ENCODE assay signal across 9 cellular contexts in genomic region chr20:37990571-37991151, GRCh38. TPM values are rescaled to one million over a fixed set of nuclear protein-coding genes. Genes with fewer than 3 reads are reported as not detected.
DNase-seq lines count a peak whose midpoint lies in the region; ATAC-seq and TF ChIP-seq lines count a peak whose summit lies in the region.
"Had no signal": no experiment of that assay in that cellular context is flagged by ENCODE, and none has a peak within 500 bp of the region (broad histone marks: within the 10 kb centered on the region; RNA-seq: fewer than 3 reads in every experiment).

No MANE protein-coding gene starts in this region.

- no peak overlapping the region for H3K56ac ChIP-seq in H9 (ENCODE audit: insufficient read length, low read depth, low read length)

- H3K9me3 ChIP-seq in skeletal muscle satellite cell (replicated peaks; ENCODE audit: low read length): no peaks in the 10 kb centered on the region
- no peaks in the 10 kb centered on the region for H3K9me3 ChIP-seq in H9 (ENCODE audit: control insufficient read depth, low read depth, low read length)

- DNase-seq in MV-4-11 (lab: John Stamatoyannopoulos, UW) (peak; percentile 98), fibroblast of pulmonary artery (ENCODE audit: low read depth) (peak; percentile 68), H9 (no peak), NCI-H1092 treated with DMSO at 0.1 percent for 48 hours (lab: John Stamatoyannopoulos, UW) (no peak)
- DNase-seq in activated CD8-positive, alpha-beta memory T cell treated with anti-CD3 and anti-CD28 coated beads for 4 hours (ENCODE audit: low read depth in 2 of 2): peak; percentile 29 to 36

- no peak overlapping the region for H3K23ac ChIP-seq in H9 (ENCODE audit: insufficient read length, low read depth, low read length)

- H3K23me2 ChIP-seq in H9 (ENCODE audit: insufficient read length, low read depth, low read length, poor library complexity, severe bottlenecking): no peaks in the 10 kb centered on the region

- ATAC-seq in GM18502 (IDR thresholded peaks at IDR 0.05; ENCODE audit: poor library complexity, unreplicated experiment): peak; percentile 88
- peak; percentile 83 for ATAC-seq in HG02571 (IDR thresholded peaks at IDR 0.05; ENCODE audit: unreplicated experiment)

- peak overlapping the region; percentile 44 for H3K4me2 ChIP-seq in skeletal muscle satellite cell (ENCODE audit: low read length)
- H3K4me2 ChIP-seq in H9 (ENCODE audit: insufficient read depth, insufficient read length, low read length): no peak overlapping the region

- H2BK20ac ChIP-seq in H9 (ENCODE audit: low read depth, low read length, poor library complexity, severe bottlenecking): no peak overlapping the region

- no peak overlapping the region for H2BK120ac ChIP-seq in H9 (ENCODE audit: low read depth, low read length, poor library complexity, severe bottlenecking)

- H2BK5ac ChIP-seq in H9 (ENCODE audit: insufficient read length, low read length): no peak overlapping the region

- no CpG with 5 or more reads among the region's 10 CpGs for WGBS in H9 (ENCODE audit: extremely low coverage, insufficient read length, low lambda C conversion rate)

- H2BK15ac ChIP-seq in H9 (ENCODE audit: low read depth, low read length): no peak overlapping the region

- H4K91ac ChIP-seq in H9 (ENCODE audit: insufficient read length, low read depth, low read length): no peak overlapping the region

- peaks cover 5% of the 10 kb centered on the region for H3K36me3 ChIP-seq in skeletal muscle satellite cell (ENCODE audit: insufficient read depth, low read length)

- H3K4me1 ChIP-seq in skeletal muscle satellite cell (ENCODE audit: control insufficient read depth, insufficient read depth, low read length) (peaks cover 79% of the 10 kb centered on the region), H9 (ENCODE audit: insufficient read depth, low read length) (no peaks in the 10 kb centered on the region)

- H3K4me3 ChIP-seq in fibroblast of pulmonary artery (replicated peaks; ENCODE audit: low read depth, low read length) (no peak overlapping the region), skeletal muscle satellite cell (ENCODE audit: low read length) (no peak overlapping the region)

- no peak overlapping the region for H4K8ac ChIP-seq in H9 (replicated peaks; ENCODE audit: insufficient read length, low read depth, low read length)

- H2BK12ac ChIP-seq in H9 (ENCODE audit: insufficient read length, low read depth, low read length): no peak overlapping the region

- no peak for TF ChIP-seq CTCF in fibroblast of pulmonary artery (IDR thresholded peaks at IDR 0.05; ENCODE audit: low read length, missing control alignments)
- no peak for TF ChIP-seq CTCF in H9 (conservative IDR thresholded peaks at IDR 0.05)

- no peak overlapping the region for H3K18ac ChIP-seq in H9 (ENCODE audit: insufficient read length, low read depth, low read length)

- peaks cover 15 to 47% (median 46%) of the 10 kb centered on the region in 3 experiments; a peak in 6 of 7 replicates for H3K36me3 Mint-ChIP-seq in H9 (ENCODE audit: insufficient read depth in 1 of 3, low read depth in 3 of 3)

- H3K9ac ChIP-seq in skeletal muscle satellite cell (ENCODE audit: low read depth, low read length) (peak overlapping the region; percentile 75), H9 (ENCODE audit: extremely low read depth, insufficient read length, low read length) (no peak overlapping the region)

- H3K9me3 Mint-ChIP-seq in H9: no peaks in the 10 kb centered on the region
- H3K9me3 Mint-ChIP-seq: activated naive CD4-positive, alpha-beta T cell treated with anti-CD3 and anti-CD28 coated beads, Interleukin-2, amount 50 U/mL, for 24 hours had no signal

- H3T11ph ChIP-seq in H9 (ENCODE audit: low read length): no peak overlapping the region

- no peak overlapping the region for H3K27ac ChIP-seq in H9 (ENCODE audit: insufficient read length, low read depth, low read length)

- H3K79me1 ChIP-seq in H9 (ENCODE audit: insufficient read depth, low read depth, low read length, poor library complexity, severe bottlenecking): no peaks in the 10 kb centered on the region

- no peaks in the 10 kb centered on the region for H3K79me2 ChIP-seq in H9 (ENCODE audit: insufficient read depth, low read length)

- H2AFZ ChIP-seq in H9 (ENCODE audit: low read length): no peak overlapping the region

- H3K27me3 Mint-ChIP-seq in H9 (ENCODE audit: low read depth): no peaks in the 10 kb centered on the region
- H3K27me3 Mint-ChIP-seq: activated naive CD4-positive, alpha-beta T cell treated with anti-CD3 and anti-CD28 coated beads, Interleukin-2, amount 50 U/mL, for 24 hours had no signal

- no peak overlapping the region for H3K27ac Mint-ChIP-seq in H9
- H3K27ac Mint-ChIP-seq: activated naive CD4-positive, alpha-beta T cell treated with anti-CD3 and anti-CD28 coated beads, Interleukin-2, amount 50 U/mL, for 24 hours had no signal

- peaks cover 4 to 16% of the 10 kb centered on the region in 2 experiments for H3K4me1 Mint-ChIP-seq in H9

- H3K4ac ChIP-seq in H9 (ENCODE audit: low read depth, low read length): no peak overlapping the region

- H2AK5ac ChIP-seq in H9 (ENCODE audit: insufficient read length, low read length): no peak overlapping the region

- no peak overlapping the region for H3K4me3 Mint-ChIP-seq in H9
- H3K4me3 Mint-ChIP-seq: activated naive CD4-positive, alpha-beta T cell treated with anti-CD3 and anti-CD28 coated beads, Interleukin-2, amount 50 U/mL, for 24 hours had no signal

- no peaks in the 10 kb centered on the region for H3K27me3 ChIP-seq in skeletal muscle satellite cell (ENCODE audit: control insufficient read depth, insufficient read depth, low read length)
- no peaks in the 10 kb centered on the region for H3K27me3 ChIP-seq in H9 (ENCODE audit: insufficient read depth, low read length)

- H4K20me1 ChIP-seq in H9 (ENCODE audit: control insufficient read depth, insufficient read depth, insufficient read length): no peaks in the 10 kb centered on the region

- no peak overlapping the region for H4K5ac ChIP-seq in H9 (ENCODE audit: insufficient read length, low read depth, low read length)

- H3K14ac ChIP-seq in H9 (ENCODE audit: insufficient read depth, low read length): no peak overlapping the region

RNA-seq across cellular contexts. Expression of gene TTI1, which starts 42.6 kb away (rescaled TPM):
- total RNA-seq in skeletal muscle satellite cell (2012; rRNA removed): 17.3 and 22.3 TPM in 2 replicates
- total RNA-seq in H9 (2021): 37.4 and 38.3 TPM in 2 replicates

RNA-seq across cellular contexts. Expression of gene RPRD1B, which starts 42.9 kb away (rescaled TPM):
- 15.7 and 16.4 TPM in 2 replicates for total RNA-seq in skeletal muscle satellite cell (2012; rRNA removed)
- total RNA-seq in H9 (2021): 33.4 and 34.3 TPM in 2 replicates

Comparison
In these comparisons a context has a peak if more than half of its experiments do, and no peak if none do; other contexts are left out.
1. DNase-seq: peak in MV-4-11 (single experiment), activated CD8-positive, alpha-beta memory T cell treated with anti-CD3 and anti-CD28 coated beads for 4 hours (2 of 2) and fibroblast of pulmonary artery (single experiment); none in H9 (single experiment) and NCI-H1092 treated with DMSO at 0.1 percent for 48 hours (single experiment).